ENCODE assay signal across 19 cellular contexts in genomic region chr2:224883700-224884099, GRCh38.
DNase-seq lines count a peak whose midpoint lies in the region; ATAC-seq and TF ChIP-seq lines count a peak whose summit lies in the region.
"Had no signal": no experiment of that assay in that cellular context is flagged by ENCODE, and none has a peak within 500 bp of the region (broad histone marks: within the 10 kb centered on the region; RNA-seq: fewer than 3 reads in every experiment).

No MANE protein-coding gene starts in this region.

- H3K4me3 Mint-ChIP-seq in stimulated activated naive CD8-positive, alpha-beta T cell treated with anti-CD3 and anti-CD28 coated beads, Interleukin-15, Interleukin-2, amounts not matched to agents 100 ng/mL and 50 ng/mL, for 24 hours = no peak overlapping the region
- H3K4me3 Mint-ChIP-seq: activated CD8-positive, alpha-beta memory T cell treated with anti-CD3 and anti-CD28 coated beads, Interleukin-2, amount 10 ng/mL, durations not matched to agents 7 days and 5 days; mesothelial cell of epicardium; nephron progenitor cell had no signal

- H3K4me1 Mint-ChIP-seq in stimulated activated naive CD8-positive, alpha-beta T cell treated with anti-CD3 and anti-CD28 coated beads, Interleukin-15, Interleukin-2, amounts not matched to agents 100 ng/mL and 50 ng/mL, for 24 hours (ENCODE audit: low read depth) = peaks cover 68% of the 10 kb centered on the region
- H3K4me1 Mint-ChIP-seq: nephron progenitor cell had no signal

- H2AK5ac ChIP-seq in mesenchymal stem cell (ENCODE audit: low read length, severe bottlenecking) = no peak overlapping the region

- H3K36me3 Mint-ChIP-seq in stimulated activated naive CD8-positive, alpha-beta T cell treated with anti-CD3 and anti-CD28 coated beads, Interleukin-15, Interleukin-2, amounts not matched to agents 100 ng/mL and 50 ng/mL, for 24 hours (ENCODE audit: low read depth) = peaks cover 81% of the 10 kb centered on the region
- H3K36me3 Mint-ChIP-seq: mesothelial cell of epicardium had no signal

- no peak overlapping the region for H3K18ac ChIP-seq in mesenchymal stem cell (ENCODE audit: low read depth in 1 of 2, low read length in 2 of 2)

- no peak overlapping the region for H2AFZ ChIP-seq in mesenchymal stem cell (ENCODE audit: low read depth, low read length)

- no peak overlapping the region for H3K23ac ChIP-seq in mesenchymal stem cell (ENCODE audit: low read length in 2 of 2)

- H3K9me3 ChIP-seq in SJSA1 (replicated peaks) = no peaks in the 10 kb centered on the region
- H3K9me3 ChIP-seq in mesenchymal stem cell (ENCODE audit: control insufficient read depth, low read length) = no peaks in the 10 kb centered on the region
- no peaks in the 10 kb centered on the region for H3K9me3 ChIP-seq in left lung
- H3K9me3 ChIP-seq: heart right ventricle had no signal

- no peak overlapping the region for H3K4ac ChIP-seq in mesenchymal stem cell (ENCODE audit: low read depth in 1 of 2, low read length in 2 of 2)

- 82% methylated on average over 1 of the region's 1 CpG for WGBS in mesenchymal stem cell

- peak overlapping the region; percentile 71 for H3K27ac Mint-ChIP-seq in stimulated activated naive CD8-positive, alpha-beta T cell treated with anti-CD3 and anti-CD28 coated beads, Interleukin-15, Interleukin-2, amounts not matched to agents 100 ng/mL and 50 ng/mL, for 24 hours
- H3K27ac Mint-ChIP-seq: activated CD8-positive, alpha-beta memory T cell treated with anti-CD3 and anti-CD28 coated beads, Interleukin-2, amount 10 ng/mL, durations not matched to agents 7 days and 5 days; mesothelial cell of epicardium; nephron progenitor cell had no signal

- H3K27me3 ChIP-seq in SJSA1 (replicated peaks) = no peaks in the 10 kb centered on the region
- H3K27me3 ChIP-seq in mesenchymal stem cell (ENCODE audit: control insufficient read depth in 1 of 2, insufficient read depth in 1 of 2, low read length in 2 of 2) = no peaks in the 10 kb centered on the region
- H3K27me3 ChIP-seq in left lung = no peaks in the 10 kb centered on the region
- H3K27me3 ChIP-seq: heart right ventricle had no signal

- peaks cover 6% of the 10 kb centered on the region for H3K79me1 ChIP-seq in mesenchymal stem cell (replicated peaks; ENCODE audit: low read length, poor library complexity, severe bottlenecking)

- peak overlapping the region; percentile 65 for H3K27ac ChIP-seq in SJSA1
- H3K27ac ChIP-seq in mesenchymal stem cell (ENCODE audit: low read length, poor library complexity, severe bottlenecking) = peak overlapping the region; percentile 92
- H3K27ac ChIP-seq in left lung = peak overlapping the region in 1 of 2 donors; percentile 63
- H3K27ac ChIP-seq: heart right ventricle had no signal

- H4K91ac ChIP-seq in mesenchymal stem cell (ENCODE audit: low read length) = no peak overlapping the region

- no peaks in the 10 kb centered on the region for H3K9me3 Mint-ChIP-seq in stimulated activated naive CD8-positive, alpha-beta T cell treated with anti-CD3 and anti-CD28 coated beads, Interleukin-15, Interleukin-2, amounts not matched to agents 100 ng/mL and 50 ng/mL, for 24 hours
- H3K9me3 Mint-ChIP-seq: nephron progenitor cell had no signal

- TF ChIP-seq CTCF in left lung (IDR thresholded peaks at IDR 0.05) = no peak

- no peak overlapping the region for H2BK120ac ChIP-seq in mesenchymal stem cell (ENCODE audit: low read depth, low read length)

- no peak for ATAC-seq in stimulated activated naive CD8-positive, alpha-beta T cell treated with anti-CD3 and anti-CD28 coated beads, Interleukin-15, Interleukin-2, amounts not matched to agents 100 U/mL and 50 U/mL, for 24 hours
- no peak for ATAC-seq in left lung
- ATAC-seq: activated CD8-positive, alpha-beta memory T cell treated with anti-CD3 and anti-CD28 coated beads, Interleukin-2, amount 10 ng/mL, durations not matched to agents 7 days and 5 days had no signal

- H3K27me3 Mint-ChIP-seq in stimulated activated naive CD8-positive, alpha-beta T cell treated with anti-CD3 and anti-CD28 coated beads, Interleukin-15, Interleukin-2, amounts not matched to agents 100 ng/mL and 50 ng/mL, for 24 hours = no peaks in the 10 kb centered on the region
- H3K27me3 Mint-ChIP-seq: activated CD8-positive, alpha-beta memory T cell treated with anti-CD3 and anti-CD28 coated beads, Interleukin-2, amount 10 ng/mL, durations not matched to agents 7 days and 5 days had no signal

- no peak overlapping the region for H3K4me2 ChIP-seq in mesenchymal stem cell (ENCODE audit: low read length, poor library complexity, severe bottlenecking)

- H3K36me3 ChIP-seq in SJSA1 = peaks cover 42% of the 10 kb centered on the region
- peaks cover 5 to 38% of the 10 kb centered on the region in 2 experiments for H3K36me3 ChIP-seq in mesenchymal stem cell (ENCODE audit: control insufficient read depth in 1 of 2, insufficient read depth in 2 of 2, low read depth in 1 of 2, low read length in 2 of 2)
- no peaks in the 10 kb centered on the region for H3K36me3 ChIP-seq in left lung

- peak overlapping the region; percentile 28 for H3K9ac ChIP-seq in mesenchymal stem cell (ENCODE audit: low read length)

- no peak overlapping the region for H2BK15ac ChIP-seq in mesenchymal stem cell (ENCODE audit: low read depth, poor library complexity, severe bottlenecking)

- DNase-seq in stimulated activated naive CD8-positive, alpha-beta T cell treated with anti-CD3 and anti-CD28 coated beads, Interleukin-15, Interleukin-2, amounts not matched to agents 100 U/mL and 50 U/mL, for 24 hours = no peak
- DNase-seq in SJSA1 (ENCODE audit: low read depth in 1 of 2, low spot score in 2 of 2) (no peak), mesenchymal stem cell (no peak), epidermal melanocyte (ENCODE audit: insufficient read length, low spot score) (no peak), NCI-H1105 treated with DMSO at 0.1 percent for 48 hours (lab: John Stamatoyannopoulos, UW) (no peak), left lung (no peak)
- DNase-seq: activated CD4-positive, alpha-beta T cell treated with anti-CD3 and anti-CD28 coated beads for 48 hours; activated CD8-positive, alpha-beta memory T cell treated with anti-CD3 and anti-CD28 coated beads, Interleukin-2, amount 10 ng/mL, durations not matched to agents 7 days and 5 days; caudate nucleus; dermis blood vessel endothelial cell; heart right ventricle; NCI-H1092; NCI-H2029 treated with DMSO at 0.1 percent for 48 hours; NCI-H226; NCI-H748 treated with DMSO at 0.1 percent for 48 hours; nephron progenitor cell; Right ventricle myocardium superior had no signal

- H3K4me1 ChIP-seq in SJSA1 (replicated peaks) = peaks cover 57% of the 10 kb centered on the region
- peaks cover 9% of the 10 kb centered on the region for H3K4me1 ChIP-seq in mesenchymal stem cell (ENCODE audit: control insufficient read depth, insufficient read depth, low read depth, low read length)
- H3K4me1 ChIP-seq in left lung = peaks cover 0 to 52% of the 10 kb centered on the region in 2 donors

- H2BK5ac ChIP-seq in mesenchymal stem cell (ENCODE audit: low read depth, low read length, poor library complexity, severe bottlenecking) = no peak overlapping the region

- no peak overlapping the region for H2BK12ac ChIP-seq in mesenchymal stem cell (ENCODE audit: low read length in 2 of 2)

- H4K8ac ChIP-seq in mesenchymal stem cell (ENCODE audit: low read length) = no peak overlapping the region

- H3K4me3 ChIP-seq in SJSA1 = no peak overlapping the region
- peak overlapping the region in 1 of 2 experiments; percentile 48 for H3K4me3 ChIP-seq in mesenchymal stem cell (ENCODE audit: insufficient read depth in 1 of 2, low read depth in 1 of 2, low read length in 2 of 2)
- no peak overlapping the region for H3K4me3 ChIP-seq in left lung
- H3K4me3 ChIP-seq: heart right ventricle had no signal

- H3K14ac ChIP-seq in mesenchymal stem cell (ENCODE audit: low read length in 2 of 2) = no peak overlapping the region

- intact Hi-C loops in left lung (cut with DNase I) = no loop called here
